In genomic region chr17:42878123-42878880, GRCh38 we compare ENCODE assay signal across 1 cellular context.
A peak's percentile ranks its signal among the peaks of the same experiment; 100 is the strongest.
TF ChIP-seq lines count a peak whose summit lies in the region.

No MANE protein-coding gene starts in this region.

TF ChIP-seq in K562, 482 proteins besides CTCF, POLR2A, EP300 and RAD21:
- TF ChIP-seq BHLHE40 (IDR thresholded peaks at IDR 0.05; ENCODE audit: low read length): peak; percentile 57
- TF ChIP-seq, protein P1, sequence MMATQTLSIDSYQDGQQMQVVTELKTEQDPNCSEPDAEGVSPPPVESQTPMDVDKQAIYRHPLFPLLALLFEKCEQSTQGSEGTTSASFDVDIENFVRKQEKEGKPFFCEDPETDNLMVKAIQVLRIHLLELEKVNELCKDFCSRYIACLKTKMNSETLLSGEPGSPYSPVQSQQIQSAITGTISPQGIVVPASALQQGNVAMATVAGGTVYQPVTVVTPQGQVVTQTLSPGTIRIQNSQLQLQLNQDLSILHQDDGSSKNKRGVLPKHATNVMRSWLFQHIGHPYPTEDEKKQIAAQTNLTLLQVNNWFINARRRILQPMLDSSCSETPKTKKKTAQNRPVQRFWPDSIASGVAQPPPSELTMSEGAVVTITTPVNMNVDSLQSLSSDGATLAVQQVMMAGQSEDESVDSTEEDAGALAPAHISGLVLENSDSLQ (IDR thresholded peaks at IDR 0.05): no peak
